In genomic region chr10:26622891-26623290, GRCh38 we compare ENCODE assay signal across 11 cellular contexts.
DNase-seq lines count a peak whose midpoint lies in the region; ATAC-seq, FAIRE-seq and TF ChIP-seq lines count a peak whose summit lies in the region.
"Had no signal": no experiment of that assay in that cellular context is flagged by ENCODE, and none has a peak within 500 bp of the region (broad histone marks: within the 10 kb centered on the region; RNA-seq: fewer than 3 reads in every experiment).

No MANE protein-coding gene starts in this region.

- intact Hi-C loops in Calu3 (cut with micrococcal nuclease; ENCODE audit: unreplicated experiment), result no loop called here
- intact Hi-C loops in dendritic cell treated with granulocyte-macrophage colony-stimulating factor and Interleukin-4, amounts not matched to agents 40 ng/mL and 50 ng/mL, for 4 days (cut with micrococcal nuclease), result loop anchor here (5.0 kb wide), 2 partner anchors 41 to 74 kb away; partner anchors contain the start of gene PDSS1
- intact Hi-C loops in vagina (cut with DNase I), result no loop called here

- H3K36me3 Mint-ChIP-seq in Calu3 (ENCODE audit: insufficient read depth, unreplicated experiment) (peaks cover 4% of the 10 kb centered on the region), neural progenitor cell (no peaks in the 10 kb centered on the region)
- no peaks in the 10 kb centered on the region for H3K36me3 Mint-ChIP-seq in dendritic cell treated with granulocyte-macrophage colony-stimulating factor and Interleukin-4, amounts not matched to agents 40 ng/mL and 50 ng/mL, for 4 days (ENCODE audit: low read depth)
- H3K36me3 Mint-ChIP-seq in activated CD8-positive, alpha-beta memory T cell treated with anti-CD3 and anti-CD28 coated beads, Interleukin-2, amount 10 ng/mL, durations not matched to agents 7 days and 5 days, result no peaks in the 10 kb centered on the region

- H3K4me1 Mint-ChIP-seq in Calu3 (ENCODE audit: low read depth, unreplicated experiment) (peaks cover 13% of the 10 kb centered on the region), neural progenitor cell (no peaks in the 10 kb centered on the region)
- peaks cover 29% of the 10 kb centered on the region for H3K4me1 Mint-ChIP-seq in dendritic cell treated with granulocyte-macrophage colony-stimulating factor and Interleukin-4, amounts not matched to agents 40 ng/mL and 50 ng/mL, for 4 days (ENCODE audit: low read depth)
- H3K4me1 Mint-ChIP-seq in activated CD8-positive, alpha-beta memory T cell treated with anti-CD3 and anti-CD28 coated beads, Interleukin-2, amount 10 ng/mL, durations not matched to agents 7 days and 5 days, result peaks cover 3% of the 10 kb centered on the region

- H3K79me2 ChIP-seq in neural progenitor cell (ENCODE audit: low read depth), result no peaks in the 10 kb centered on the region

- DNase-seq in Calu3, result no peak
- DNase-seq in HL-60 (ENCODE audit: low read depth in 1 of 2, low spot score in 1 of 2), result no peak
- no peak for DNase-seq in neural progenitor cell (ENCODE audit: low spot score)
- no peak for DNase-seq in activated CD8-positive, alpha-beta memory T cell treated with anti-CD3 and anti-CD28 coated beads, Interleukin-2, amount 10 ng/mL, durations not matched to agents 7 days and 5 days
- no peak for DNase-seq in NCI-H2227 (lab: John Stamatoyannopoulos, UW; ENCODE audit: unreplicated experiment)
- DNase-seq in HTR-8/SVneo (ENCODE audit: insufficient read length, low spot score), result no peak
- DNase-seq in vagina (ENCODE audit: extremely low spot score in 2 of 2), result no peak
- DNase-seq: GDM1; HFFc6; stimulated activated naive CD4-positive, alpha-beta T cell treated with Interleukin-2 at 50 U/mL for 16 hours had no signal

- H3K4me2 ChIP-seq in neural progenitor cell, result peak overlapping the region; percentile 91

- no TSS peak for BruUV-seq in Calu3 (replicated peaks; lab: Mats Ljungman, UMichigan)

- CTCF ChIA-PET in Calu3 (lab: Charles Lee), result no interaction called here
- CTCF ChIA-PET in activated CD8-positive, alpha-beta memory T cell treated with anti-CD3 and anti-CD28 coated beads, Interleukin-2, amount 10 ng/mL, durations not matched to agents 7 days and 5 days (lab: Charles Lee), result no interaction called here

- no peaks in the 10 kb centered on the region for H3F3A ChIP-seq in neural progenitor cell (ENCODE audit: low read depth)

- H3K9me3 ChIP-seq in neural progenitor cell (ENCODE audit: low read depth) (no peaks in the 10 kb centered on the region), vagina (no peaks in the 10 kb centered on the region)

- no peak overlapping the region for H3K9ac ChIP-seq in neural progenitor cell

- ATAC-seq in activated CD8-positive, alpha-beta memory T cell treated with anti-CD3 and anti-CD28 coated beads, Interleukin-2, amount 10 ng/mL, durations not matched to agents 7 days and 5 days, result no peak

- H3K9me3 Mint-ChIP-seq in Calu3 (ENCODE audit: low read depth, unreplicated experiment) (no peaks in the 10 kb centered on the region), neural progenitor cell (no peaks in the 10 kb centered on the region)
- no peaks in the 10 kb centered on the region for H3K9me3 Mint-ChIP-seq in dendritic cell treated with granulocyte-macrophage colony-stimulating factor and Interleukin-4, amounts not matched to agents 40 ng/mL and 50 ng/mL, for 4 days
- H3K9me3 Mint-ChIP-seq in activated CD8-positive, alpha-beta memory T cell treated with anti-CD3 and anti-CD28 coated beads, Interleukin-2, amount 10 ng/mL, durations not matched to agents 7 days and 5 days (ENCODE audit: low read depth), result no peaks in the 10 kb centered on the region
- H3K9me3 Mint-ChIP-seq: HFFc6 had no signal

- TF ChIP-seq POLR2A in vagina (IDR thresholded peaks at IDR 0.05), result no peak

- H3K36me3 ChIP-seq in neural progenitor cell (no peaks in the 10 kb centered on the region), vagina (no peaks in the 10 kb centered on the region)

- H4K20me1 ChIP-seq in neural progenitor cell (ENCODE audit: low read depth), result no peaks in the 10 kb centered on the region

- TF ChIP-seq CTCF in Calu3 (IDR thresholded peaks at IDR 0.05; ENCODE audit: unreplicated experiment), result no peak
- no peak for TF ChIP-seq CTCF in HL-60 (IDR thresholded peaks at IDR 0.05; ENCODE audit: insufficient read depth, low read length)
- no peak for TF ChIP-seq CTCF in neural progenitor cell (IDR thresholded peaks at IDR 0.05)
- TF ChIP-seq CTCF in vagina (IDR thresholded peaks at IDR 0.05), result no peak

- H3K4me3 Mint-ChIP-seq in Calu3 (ENCODE audit: low read depth, unreplicated experiment), result peak overlapping the region; percentile 69
- H3K4me3 Mint-ChIP-seq in dendritic cell treated with granulocyte-macrophage colony-stimulating factor and Interleukin-4, amounts not matched to agents 40 ng/mL and 50 ng/mL, for 4 days, result peak overlapping the region; percentile 68
- no peak overlapping the region for H3K4me3 Mint-ChIP-seq in neural progenitor cell
- H3K4me3 Mint-ChIP-seq in activated CD8-positive, alpha-beta memory T cell treated with anti-CD3 and anti-CD28 coated beads, Interleukin-2, amount 10 ng/mL, durations not matched to agents 7 days and 5 days, result no peak overlapping the region
- H3K4me3 Mint-ChIP-seq: HFFc6 had no signal

- no peak overlapping the region for H2AFZ ChIP-seq in neural progenitor cell (replicated peaks)

- H3K27me3 Mint-ChIP-seq in Calu3 (ENCODE audit: unreplicated experiment), result peaks cover 26% of the 10 kb centered on the region
- no peaks in the 10 kb centered on the region for H3K27me3 Mint-ChIP-seq in dendritic cell treated with granulocyte-macrophage colony-stimulating factor and Interleukin-4, amounts not matched to agents 40 ng/mL and 50 ng/mL, for 4 days
- H3K27me3 Mint-ChIP-seq in neural progenitor cell (ENCODE audit: insufficient read depth, low read depth), result peaks cover 2% of the 10 kb centered on the region
- peaks cover 71% of the 10 kb centered on the region for H3K27me3 Mint-ChIP-seq in activated CD8-positive, alpha-beta memory T cell treated with anti-CD3 and anti-CD28 coated beads, Interleukin-2, amount 10 ng/mL, durations not matched to agents 7 days and 5 days

- no peaks in the 10 kb centered on the region for H3K4me1 ChIP-seq in neural progenitor cell
- H3K4me1 ChIP-seq in vagina, result no peaks in the 10 kb centered on the region

- H3K27ac ChIP-seq in HL-60 (replicated peaks) (peak overlapping the region; percentile 79), neural progenitor cell (no peak overlapping the region), vagina (no peak overlapping the region)

- H3K27me3 ChIP-seq in HL-60 (ENCODE audit: insufficient read depth, poor library complexity, severe bottlenecking) (no peaks in the 10 kb centered on the region), neural progenitor cell (peaks cover 48% of the 10 kb centered on the region), vagina (no peaks in the 10 kb centered on the region)

- FAIRE-seq in HTR-8/SVneo (lab: Jason Lieb, UNC), result no peak

- H3K27ac Mint-ChIP-seq in Calu3 (ENCODE audit: unreplicated experiment), result no peak overlapping the region
- peak overlapping the region; percentile 76 for H3K27ac Mint-ChIP-seq in dendritic cell treated with granulocyte-macrophage colony-stimulating factor and Interleukin-4, amounts not matched to agents 40 ng/mL and 50 ng/mL, for 4 days
- no peak overlapping the region for H3K27ac Mint-ChIP-seq in neural progenitor cell
- H3K27ac Mint-ChIP-seq in activated CD8-positive, alpha-beta memory T cell treated with anti-CD3 and anti-CD28 coated beads, Interleukin-2, amount 10 ng/mL, durations not matched to agents 7 days and 5 days, result no peak overlapping the region
- H3K27ac Mint-ChIP-seq: HFFc6 had no signal

- H3K4me3 ChIP-seq in HL-60 (replicated peaks; ENCODE audit: insufficient read depth, low read length) (peak overlapping the region; percentile 32; the same call in 1 of the 2 replicates), neural progenitor cell (peak overlapping the region; percentile 54), vagina (no peak overlapping the region)

Comparison
In these comparisons a context has a peak if more than half of its experiments do, and no peak if none do; other contexts are left out.
1. H3K4me3 Mint-ChIP-seq: peak in Calu3 (single experiment) and dendritic cell treated with granulocyte-macrophage colony-stimulating factor and Interleukin-4, amounts not matched to agents 40 ng/mL and 50 ng/mL, for 4 days (single experiment); none in neural progenitor cell (single experiment) and activated CD8-positive, alpha-beta memory T cell treated with anti-CD3 and anti-CD28 coated beads, Interleukin-2, amount 10 ng/mL, durations not matched to agents 7 days and 5 days (single experiment).
2. H3K4me3 ChIP-seq: peak in HL-60 (single experiment) and neural progenitor cell (single experiment); none in vagina (0 of 2).